In genomic region chr19:34471906-34472305, GRCh38 we compare ENCODE assay signal across 1 cellular context.
TF ChIP-seq lines count a peak whose summit lies in the region.

No MANE protein-coding gene starts in this region.

TF ChIP-seq in GM23338, 12 proteins besides CTCF, POLR2A, EP300 and RAD21 (continued from another document):
- no peak for TF ChIP-seq REST (IDR thresholded peaks at IDR 0.05; ENCODE audit: unreplicated experiment)
- TF ChIP-seq, protein P1, sequence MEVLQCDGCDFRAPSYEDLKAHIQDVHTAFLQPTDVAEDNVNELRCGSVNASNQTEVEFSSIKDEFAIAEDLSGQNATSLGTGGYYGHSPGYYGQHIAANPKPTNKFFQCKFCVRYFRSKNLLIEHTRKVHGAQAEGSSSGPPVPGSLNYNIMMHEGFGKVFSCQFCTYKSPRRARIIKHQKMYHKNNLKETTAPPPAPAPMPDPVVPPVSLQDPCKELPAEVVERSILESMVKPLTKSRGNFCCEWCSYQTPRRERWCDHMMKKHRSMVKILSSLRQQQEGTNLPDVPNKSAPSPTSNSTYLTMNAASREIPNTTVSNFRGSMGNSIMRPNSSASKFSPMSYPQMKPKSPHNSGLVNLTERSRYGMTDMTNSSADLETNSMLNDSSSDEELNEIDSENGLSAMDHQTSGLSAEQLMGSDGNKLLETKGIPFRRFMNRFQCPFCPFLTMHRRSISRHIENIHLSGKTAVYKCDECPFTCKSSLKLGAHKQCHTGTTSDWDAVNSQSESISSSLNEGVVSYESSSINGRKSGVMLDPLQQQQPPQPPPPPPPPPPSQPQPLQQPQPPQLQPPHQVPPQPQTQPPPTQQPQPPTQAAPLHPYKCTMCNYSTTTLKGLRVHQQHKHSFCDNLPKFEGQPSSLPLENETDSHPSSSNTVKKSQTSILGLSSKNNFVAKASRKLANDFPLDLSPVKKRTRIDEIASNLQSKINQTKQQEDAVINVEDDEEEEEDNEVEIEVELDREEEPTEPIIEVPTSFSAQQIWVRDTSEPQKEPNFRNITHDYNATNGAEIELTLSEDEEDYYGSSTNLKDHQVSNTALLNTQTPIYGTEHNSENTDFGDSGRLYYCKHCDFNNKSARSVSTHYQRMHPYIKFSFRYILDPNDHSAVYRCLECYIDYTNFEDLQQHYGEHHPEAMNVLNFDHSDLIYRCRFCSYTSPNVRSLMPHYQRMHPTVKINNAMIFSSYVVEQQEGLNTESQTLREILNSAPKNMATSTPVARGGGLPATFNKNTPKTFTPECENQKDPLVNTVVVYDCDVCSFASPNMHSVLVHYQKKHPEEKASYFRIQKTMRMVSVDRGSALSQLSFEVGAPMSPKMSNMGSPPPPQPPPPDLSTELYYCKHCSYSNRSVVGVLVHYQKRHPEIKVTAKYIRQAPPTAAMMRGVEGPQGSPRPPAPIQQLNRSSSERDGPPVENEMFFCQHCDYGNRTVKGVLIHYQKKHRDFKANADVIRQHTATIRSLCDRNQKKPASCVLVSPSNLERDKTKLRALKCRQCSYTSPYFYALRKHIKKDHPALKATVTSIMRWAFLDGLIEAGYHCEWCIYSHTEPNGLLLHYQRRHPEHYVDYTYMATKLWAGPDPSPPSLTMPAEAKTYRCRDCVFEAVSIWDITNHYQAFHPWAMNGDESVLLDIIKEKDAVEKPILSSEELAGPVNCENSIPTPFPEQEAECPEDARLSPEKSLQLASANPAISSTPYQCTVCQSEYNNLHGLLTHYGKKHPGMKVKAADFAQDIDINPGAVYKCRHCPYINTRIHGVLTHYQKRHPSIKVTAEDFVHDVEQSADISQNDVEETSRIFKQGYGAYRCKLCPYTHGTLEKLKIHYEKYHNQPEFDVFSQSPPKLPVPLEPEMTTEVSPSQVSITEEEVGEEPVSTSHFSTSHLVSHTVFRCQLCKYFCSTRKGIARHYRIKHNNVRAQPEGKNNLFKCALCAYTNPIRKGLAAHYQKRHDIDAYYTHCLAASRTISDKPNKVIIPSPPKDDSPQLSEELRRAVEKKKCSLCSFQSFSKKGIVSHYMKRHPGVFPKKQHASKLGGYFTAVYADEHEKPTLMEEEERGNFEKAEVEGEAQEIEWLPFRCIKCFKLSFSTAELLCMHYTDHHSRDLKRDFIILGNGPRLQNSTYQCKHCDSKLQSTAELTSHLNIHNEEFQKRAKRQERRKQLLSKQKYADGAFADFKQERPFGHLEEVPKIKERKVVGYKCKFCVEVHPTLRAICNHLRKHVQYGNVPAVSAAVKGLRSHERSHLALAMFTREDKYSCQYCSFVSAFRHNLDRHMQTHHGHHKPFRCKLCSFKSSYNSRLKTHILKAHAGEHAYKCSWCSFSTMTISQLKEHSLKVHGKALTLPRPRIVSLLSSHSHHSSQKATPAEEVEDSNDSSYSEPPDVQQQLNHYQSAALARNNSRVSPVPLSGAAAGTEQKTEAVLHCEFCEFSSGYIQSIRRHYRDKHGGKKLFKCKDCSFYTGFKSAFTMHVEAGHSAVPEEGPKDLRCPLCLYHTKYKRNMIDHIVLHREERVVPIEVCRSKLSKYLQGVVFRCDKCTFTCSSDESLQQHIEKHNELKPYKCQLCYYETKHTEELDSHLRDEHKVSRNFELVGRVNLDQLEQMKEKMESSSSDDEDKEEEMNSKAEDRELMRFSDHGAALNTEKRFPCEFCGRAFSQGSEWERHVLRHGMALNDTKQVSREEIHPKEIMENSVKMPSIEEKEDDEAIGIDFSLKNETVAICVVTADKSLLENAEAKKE (CRISPR knock-in tag; IDR thresholded peaks at IDR 0.05) = no peak
- TF ChIP-seq, protein P2, sequence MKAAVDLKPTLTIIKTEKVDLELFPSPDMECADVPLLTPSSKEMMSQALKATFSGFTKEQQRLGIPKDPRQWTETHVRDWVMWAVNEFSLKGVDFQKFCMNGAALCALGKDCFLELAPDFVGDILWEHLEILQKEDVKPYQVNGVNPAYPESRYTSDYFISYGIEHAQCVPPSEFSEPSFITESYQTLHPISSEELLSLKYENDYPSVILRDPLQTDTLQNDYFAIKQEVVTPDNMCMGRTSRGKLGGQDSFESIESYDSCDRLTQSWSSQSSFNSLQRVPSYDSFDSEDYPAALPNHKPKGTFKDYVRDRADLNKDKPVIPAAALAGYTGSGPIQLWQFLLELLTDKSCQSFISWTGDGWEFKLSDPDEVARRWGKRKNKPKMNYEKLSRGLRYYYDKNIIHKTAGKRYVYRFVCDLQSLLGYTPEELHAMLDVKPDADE (IDR thresholded peaks at IDR 0.05) = no peak
- no peak for TF ChIP-seq EZH2phosphoT487 (IDR thresholded peaks at IDR 0.05; ENCODE audit: unreplicated experiment)
- TF ChIP-seq CREB1 (CRISPR knock-in tag; IDR thresholded peaks at IDR 0.05; ENCODE audit: low read depth) = no peak
- TF ChIP-seq ZNF331 (CRISPR knock-in tag; IDR thresholded peaks at IDR 0.05; ENCODE audit: low read depth) = no peak
- no peak for TF ChIP-seq POLR2AphosphoS5 (IDR thresholded peaks at IDR 0.05; ENCODE audit: low read depth)
TF ChIP-seq in GM23338: peak in this region for 0.
